ENCODE assay signal across 36 cellular contexts in genomic region chr1:156856282-156856785, GRCh38. TPM values are rescaled to one million over a fixed set of nuclear protein-coding genes. Genes with fewer than 3 reads are reported as not detected.
"Had no signal": no experiment of that assay in that cellular context is flagged by ENCODE, and none has a peak within 500 bp of the region (broad histone marks: within the 10 kb centered on the region; RNA-seq: fewer than 3 reads in every experiment).

No MANE protein-coding gene starts in this region.

- H3K27ac ChIP-seq: coronary artery, esophagus squamous epithelium, heart right ventricle, left lung, neutrophil, parathyroid adenoma, prostate gland, right atrium auricular region, testis, tibial artery had no signal

- H2AFZ ChIP-seq: parathyroid adenoma had no signal

- H3K79me2 ChIP-seq: parathyroid adenoma had no signal

- H3K4me3 Mint-ChIP-seq: mesothelial cell of epicardium; naive B cell; natural killer cell treated with Interleukin-12 subunit alpha and Interleukin-12 subunit beta and Interleukin-15 and Interleukin-18, amount 100 ng/mL, for 72 hours; neural crest cell; stimulated activated effector memory CD8-positive, alpha-beta T cell treated with anti-CD3 and anti-CD28 coated beads, Interleukin-12 subunit alpha, Interleukin-12 subunit beta, amount 100 ng/mL, for 72 hours; type B pancreatic cell had no signal

- H3K9me3 Mint-ChIP-seq: mesothelial cell of epicardium; naive B cell; natural killer cell treated with Interleukin-12 subunit alpha and Interleukin-12 subunit beta and Interleukin-15 and Interleukin-18, amount 100 ng/mL, for 72 hours; neural crest cell; stimulated activated effector memory CD8-positive, alpha-beta T cell treated with anti-CD3 and anti-CD28 coated beads, Interleukin-12 subunit alpha, Interleukin-12 subunit beta, amount 100 ng/mL, for 72 hours; type B pancreatic cell had no signal

- H3K9me3 ChIP-seq: esophagus squamous epithelium, heart right ventricle, left lung, mucosa of descending colon, neutrophil, prostate gland, right atrium auricular region, testis, tibial artery had no signal

- H3K4me2 ChIP-seq: smooth muscle cell had no signal

- ATAC-seq: heart right ventricle; left cardiac atrium; left lung; mucosa of descending colon; natural killer cell treated with Interleukin-12 subunit alpha and Interleukin-12 subunit beta and Interleukin-15 and Interleukin-18, amount 100 ng/mL, for 72 hours; sciatic nerve; stimulated activated effector memory CD8-positive, alpha-beta T cell treated with anti-CD3 and anti-CD28 coated beads, Interleukin-12 subunit alpha, Interleukin-12 subunit beta, amount 100 ng/mL, for 72 hours had no signal

- DNase-seq: dermis blood vessel endothelial cell; effector memory CD4-positive, alpha-beta T cell; erythroblast; esophagus squamous epithelium; foreskin melanocyte; glutamatergic neuron; heart right ventricle; hippocampal formation; left cardiac atrium; left lung; mesenchymal stem cell; mucosa of descending colon; naive B cell; stimulated activated CD4-positive, alpha-beta T cell treated with anti-CD3 and anti-CD28 coated beads, Interleukin-12 subunit alpha, Interleukin-12 subunit beta, amount 100 ng/mL, for 4 hours; stimulated activated CD4-positive, alpha-beta T cell treated with anti-CD3 and anti-CD28 coated beads, Interleukin-1b, Interleukin-23, amount 100 ng/mL, for 48 hours; stimulated activated CD4-positive, alpha-beta T cell treated with anti-CD3 and anti-CD28 coated beads, Interleukin-4, amount 100 ng/mL, for 1 hour; stimulated activated naive CD4-positive, alpha-beta T cell treated with Interleukin-2 at 50 U/mL for 16 hours; substantia nigra; testis; tibial artery had no signal

- H3K4me3 ChIP-seq: coronary artery, esophagus squamous epithelium, heart right ventricle, left lung, mucosa of descending colon, prostate gland, right atrium auricular region, smooth muscle cell, testis, tibial artery had no signal

- H3K36me3 ChIP-seq: esophagus squamous epithelium, heart right ventricle, left lung, neutrophil, prostate gland, right atrium auricular region, tibial artery had no signal

- H3K27ac Mint-ChIP-seq: mesothelial cell of epicardium; naive B cell; natural killer cell treated with Interleukin-12 subunit alpha and Interleukin-12 subunit beta and Interleukin-15 and Interleukin-18, amount 100 ng/mL, for 72 hours; stimulated activated effector memory CD8-positive, alpha-beta T cell treated with anti-CD3 and anti-CD28 coated beads, Interleukin-12 subunit alpha, Interleukin-12 subunit beta, amount 100 ng/mL, for 72 hours; type B pancreatic cell had no signal

- H3K27me3 ChIP-seq: testis had no signal

- H3K36me3 Mint-ChIP-seq: mesothelial cell of epicardium; naive B cell; natural killer cell treated with Interleukin-12 subunit alpha and Interleukin-12 subunit beta and Interleukin-15 and Interleukin-18, amount 100 ng/mL, for 72 hours; stimulated activated effector memory CD8-positive, alpha-beta T cell treated with anti-CD3 and anti-CD28 coated beads, Interleukin-12 subunit alpha, Interleukin-12 subunit beta, amount 100 ng/mL, for 72 hours; type B pancreatic cell had no signal

RNA-seq across cellular contexts. Expression of gene INSRR, which starts 2.6 kb away (rescaled TPM):
- total RNA-seq: dermis blood vessel endothelial cell, esophagus squamous epithelium, kidney epithelial cell, left lung, lower leg skin, lung microvascular endothelial cell, right atrium auricular region had no signal

RNA-seq across cellular contexts. Expression of gene NTRK1, which starts 4.3 kb away (rescaled TPM):
- total RNA-seq: dermis blood vessel endothelial cell, kidney epithelial cell, lung microvascular endothelial cell had no signal

RNA-seq across cellular contexts. Expression of gene SH2D2A, which starts 39.7 kb away (rescaled TPM):
- total RNA-seq: dermis blood vessel endothelial cell, lung microvascular endothelial cell, urinary bladder had no signal
